In the genomic region with DNA sequence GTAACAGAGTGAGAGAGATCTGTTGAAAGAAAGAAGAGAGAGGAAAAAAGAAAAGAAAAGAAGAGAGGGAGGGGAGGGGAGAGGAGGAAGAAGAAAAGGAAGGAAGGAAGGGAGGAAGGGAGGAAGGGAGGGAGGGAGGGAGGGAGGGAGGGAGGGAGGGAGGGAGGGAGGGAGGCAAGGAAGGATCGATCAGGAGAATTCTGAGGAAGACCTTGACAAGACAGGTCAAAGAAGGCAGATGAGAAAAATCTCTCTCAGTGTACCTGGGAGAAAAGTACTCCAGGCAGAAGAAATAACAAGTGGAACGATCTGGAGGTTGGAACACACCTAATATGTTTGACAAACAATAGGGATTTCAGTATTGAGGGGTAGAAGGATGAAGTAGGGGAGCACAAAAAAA, we compare ENCODE assay signal across 28 cellular contexts.
"Had no signal": no experiment of that assay in that cellular context is flagged by ENCODE, and none has a peak within 500 bp of the region (broad histone marks: within the 10 kb centered on the region; RNA-seq: fewer than 3 reads in every experiment).

No MANE protein-coding gene starts in this region.

- H3K4me1 Mint-ChIP-seq: mesothelial cell of epicardium, neural crest cell had no signal

- H3K4me2 ChIP-seq: hepatocyte, smooth muscle cell had no signal

- H3K27ac ChIP-seq: coronary artery, esophagus muscularis mucosa, foreskin keratinocyte, gastroesophageal sphincter, heart left ventricle, hepatocyte, neutrophil, pancreas, thoracic aorta, tibial nerve, upper lobe of left lung had no signal

- H2AFZ ChIP-seq: hepatocyte had no signal

- DNase-seq: effector memory CD4-positive, alpha-beta T cell; foreskin keratinocyte; heart left ventricle; kidney; mesenchymal stem cell; naive B cell; pancreas; stimulated activated CD4-positive, alpha-beta T cell treated with anti-CD3 and anti-CD28 coated beads, Interleukin-12 subunit alpha, Interleukin-12 subunit beta, amount 100 ng/mL, for 4 hours; stimulated activated CD4-positive, alpha-beta T cell treated with anti-CD3 and anti-CD28 coated beads, Interleukin-1b, Interleukin-23, amount 100 ng/mL, for 48 hours; stimulated activated CD4-positive, alpha-beta T cell treated with anti-CD3 and anti-CD28 coated beads, Interleukin-4, amount 100 ng/mL, for 1 hour; stimulated activated CD8-positive, alpha-beta memory T cell treated with anti-CD3 and anti-CD28 coated beads, Interleukin-4, amount 100 ng/mL, for 48 hours; stimulated activated naive CD4-positive, alpha-beta T cell; upper lobe of left lung had no signal

- H3K27ac Mint-ChIP-seq: mesothelial cell of epicardium; naive B cell; natural killer cell treated with Interleukin-12 subunit alpha and Interleukin-12 subunit beta and Interleukin-15 and Interleukin-18, amount 100 ng/mL, for 72 hours had no signal

- H3K27me3 ChIP-seq: esophagus muscularis mucosa, foreskin keratinocyte, gastroesophageal sphincter, heart left ventricle, hepatocyte, neutrophil, pancreas, tibial nerve, upper lobe of left lung had no signal

- H3K4me1 ChIP-seq: esophagus muscularis mucosa, gastroesophageal sphincter, heart left ventricle, pancreas, tibial nerve had no signal

- H3K4me3 Mint-ChIP-seq: mesothelial cell of epicardium; naive B cell; natural killer cell treated with Interleukin-12 subunit alpha and Interleukin-12 subunit beta and Interleukin-15 and Interleukin-18, amount 100 ng/mL, for 72 hours; neural crest cell had no signal

- H3K4me3 ChIP-seq: coronary artery, esophagus muscularis mucosa, gastroesophageal sphincter, heart left ventricle, hepatocyte, lung, mucosa of descending colon, pancreas, smooth muscle cell, thoracic aorta, tibial nerve, upper lobe of left lung had no signal

- H3K9me3 ChIP-seq: esophagus muscularis mucosa, gastroesophageal sphincter, mucosa of descending colon, neutrophil, thoracic aorta, tibial nerve, upper lobe of left lung had no signal

- H3K9me3 Mint-ChIP-seq: natural killer cell treated with Interleukin-12 subunit alpha and Interleukin-12 subunit beta and Interleukin-15 and Interleukin-18, amount 100 ng/mL, for 72 hours; neural crest cell had no signal

- H3K27me3 Mint-ChIP-seq: naive B cell; natural killer cell treated with Interleukin-12 subunit alpha and Interleukin-12 subunit beta and Interleukin-15 and Interleukin-18, amount 100 ng/mL, for 72 hours had no signal

- H3K36me3 ChIP-seq: pancreas had no signal

- ATAC-seq: foreskin keratinocyte; gastroesophageal sphincter; heart left ventricle; left lobe of liver; natural killer cell treated with Interleukin-12 subunit alpha and Interleukin-12 subunit beta and Interleukin-15 and Interleukin-18, amount 100 ng/mL, for 72 hours; pancreas; sciatic nerve had no signal
